15 cellular contexts compared by ENCODE assay signal in genomic region chr2:237791977-237792727, GRCh38. TPM values are rescaled to one million over a fixed set of nuclear protein-coding genes. Genes with fewer than 3 reads are reported as not detected.
A peak's percentile ranks its signal among the peaks of the same experiment; 100 is the strongest.
DNase-seq lines count a peak whose midpoint lies in the region; ATAC-seq and TF ChIP-seq lines count a peak whose summit lies in the region.
"Had no signal": no experiment of that assay in that cellular context is flagged by ENCODE, and none has a peak within 500 bp of the region (broad histone marks: within the 10 kb centered on the region; RNA-seq: fewer than 3 reads in every experiment).

No MANE protein-coding gene starts in this region.

- no peak for ATAC-seq in activated T-helper 17 cell treated with anti-CD3 and anti-CD28 coated beads, Interleukin-2, amount 50 U/mL, for 72 hours (replicated peaks)
- ATAC-seq: activated CD8-positive, alpha-beta memory T cell treated with anti-CD3 and anti-CD28 coated beads, Interleukin-2, amount 10 ng/mL, durations not matched to agents 7 days and 5 days; mucosa of descending colon had no signal

- no peak overlapping the region for H3K27ac ChIP-seq in hepatocyte
- no peak overlapping the region for H3K27ac ChIP-seq in CD8-positive, alpha-beta memory T cell (ENCODE audit: low read depth, low read length)
- H3K27ac ChIP-seq: BLaER1 treated with 17β-estradiol and CSF1 and Interleukin-3, amounts not matched to agents 10 nM and 100 nM; heart right ventricle had no signal

- no peaks in the 10 kb centered on the region for H3K27me3 Mint-ChIP-seq in activated T-helper 17 cell treated with anti-CD3 and anti-CD28 coated beads, Interleukin-2, amount 50 U/mL, for 72 hours
- H3K27me3 Mint-ChIP-seq in CD8-positive, alpha-beta memory T cell, result peaks cover 0 to 4% of the 10 kb centered on the region in 2 donors
- H3K27me3 Mint-ChIP-seq: activated CD8-positive, alpha-beta memory T cell treated with anti-CD3 and anti-CD28 coated beads, Interleukin-2, amount 10 ng/mL, durations not matched to agents 7 days and 5 days; IgD-negative memory B cell had no signal

- peak; percentile 27 for TF ChIP-seq CTCF in AG04449 (IDR thresholded peaks at IDR 0.05; ENCODE audit: insufficient read depth, low read length, missing control alignments)
- TF ChIP-seq CTCF in hepatocyte (IDR thresholded peaks at IDR 0.05; ENCODE audit: poor library complexity), result no peak

- no peak overlapping the region for H3K4me2 ChIP-seq in hepatocyte
- H3K4me2 ChIP-seq: BLaER1 treated with 17β-estradiol and CSF1 and Interleukin-3, amounts not matched to agents 10 nM and 100 nM had no signal

- peak overlapping the region; percentile 63 for H3K27ac Mint-ChIP-seq in activated T-helper 17 cell treated with anti-CD3 and anti-CD28 coated beads, Interleukin-2, amount 50 U/mL, for 72 hours
- no peak overlapping the region for H3K27ac Mint-ChIP-seq in CD8-positive, alpha-beta memory T cell
- H3K27ac Mint-ChIP-seq: activated CD8-positive, alpha-beta memory T cell treated with anti-CD3 and anti-CD28 coated beads, Interleukin-2, amount 10 ng/mL, durations not matched to agents 7 days and 5 days had no signal

- no peak overlapping the region for H3K4me3 Mint-ChIP-seq in activated T-helper 17 cell treated with anti-CD3 and anti-CD28 coated beads, Interleukin-2, amount 50 U/mL, for 72 hours
- no peak overlapping the region for H3K4me3 Mint-ChIP-seq in CD8-positive, alpha-beta memory T cell
- H3K4me3 Mint-ChIP-seq: activated CD8-positive, alpha-beta memory T cell treated with anti-CD3 and anti-CD28 coated beads, Interleukin-2, amount 10 ng/mL, durations not matched to agents 7 days and 5 days; IgD-negative memory B cell had no signal

- H3K4me1 Mint-ChIP-seq in activated T-helper 17 cell treated with anti-CD3 and anti-CD28 coated beads, Interleukin-2, amount 50 U/mL, for 72 hours, result peaks cover 10% of the 10 kb centered on the region
- peaks cover 3 to 12% (median 7%) of the 10 kb centered on the region in 3 donors for H3K4me1 Mint-ChIP-seq in CD8-positive, alpha-beta memory T cell

- no peaks in the 10 kb centered on the region for H3K4me1 ChIP-seq in hepatocyte (ENCODE audit: insufficient read depth)
- no peaks in the 10 kb centered on the region for H3K4me1 ChIP-seq in CD8-positive, alpha-beta memory T cell (ENCODE audit: insufficient read depth, low read length)
- H3K4me1 ChIP-seq: BLaER1 treated with 17β-estradiol and CSF1 and Interleukin-3, amounts not matched to agents 10 nM and 100 nM; heart right ventricle had no signal

- H2AFZ ChIP-seq in hepatocyte, result no peak overlapping the region

- no peaks in the 10 kb centered on the region for H3K9me2 ChIP-seq in hepatocyte (replicated peaks; ENCODE audit: insufficient read depth)

- H3K4me3 ChIP-seq in AG04449 (ENCODE audit: low read depth, low read length) (no peak overlapping the region), H7 (ENCODE audit: insufficient read depth, low read depth, low read length) (no peak overlapping the region), hepatocyte (no peak overlapping the region)
- no peak overlapping the region for H3K4me3 ChIP-seq in CD8-positive, alpha-beta memory T cell (ENCODE audit: low read length)
- H3K4me3 ChIP-seq: BLaER1 treated with 17β-estradiol and CSF1 and Interleukin-3, amounts not matched to agents 10 nM and 100 nM; heart right ventricle; mucosa of descending colon had no signal

- POLR2A ChIA-PET in AG04449 (lab: Yijun Ruan, JAX), result no interaction called here
- POLR2A ChIA-PET in CD8-positive, alpha-beta memory T cell (lab: Charles Lee), result no interaction called here

- WGBS in hepatocyte (ENCODE audit: low lambda C conversion rate, missing lambda C conversion rate), result 70% methylated on average over 6 of the region's 6 CpGs

- H3K9me3 Mint-ChIP-seq in activated T-helper 17 cell treated with anti-CD3 and anti-CD28 coated beads, Interleukin-2, amount 50 U/mL, for 72 hours, result no peaks in the 10 kb centered on the region
- peaks cover 0 to 5% (median 2%) of the 10 kb centered on the region in 5 donors for H3K9me3 Mint-ChIP-seq in CD8-positive, alpha-beta memory T cell

- no peaks in the 10 kb centered on the region for H3K9me3 ChIP-seq in hepatocyte (ENCODE audit: low read depth)
- H3K9me3 ChIP-seq in CD8-positive, alpha-beta memory T cell (ENCODE audit: low read length), result no peaks in the 10 kb centered on the region

- H3K79me2 ChIP-seq in hepatocyte, result no peaks in the 10 kb centered on the region

- no peaks in the 10 kb centered on the region for H4K20me1 ChIP-seq in hepatocyte (ENCODE audit: insufficient read depth, poor library complexity, severe bottlenecking)
- H4K20me1 ChIP-seq: BLaER1 treated with 17β-estradiol and CSF1 and Interleukin-3, amounts not matched to agents 10 nM and 100 nM had no signal

- CTCF ChIA-PET in AG04449 (lab: Yijun Ruan, JAX), result interaction anchor here (1.3 kb wide), 1 partner anchor 471 kb away, joined by 4 read pairs; no protein-coding TSS in a partner anchor
- CTCF ChIA-PET in CD8-positive, alpha-beta memory T cell (lab: Charles Lee), result no interaction called here

- no peak for DNase-seq in AG04449 (ENCODE audit: low read depth, low spot score)
- peak; percentile 70 for DNase-seq in H7
- peak; percentile 30 for DNase-seq in hepatocyte (ENCODE audit: low spot score)
- DNase-seq in NCI-H2196 treated with DMSO at 0.1 percent for 48 hours (lab: John Stamatoyannopoulos, UW; ENCODE audit: unreplicated experiment), result no peak
- DNase-seq in CD8-positive, alpha-beta memory T cell, result no peak
- no peak for DNase-seq in dedifferentiated amniotic fluid mesenchymal stem cell (ENCODE audit: extremely low spot score)
- DNase-seq in activated CD4-positive, alpha-beta T cell treated with anti-CD3 and anti-CD28 coated beads for 4 hours, result no peak
- DNase-seq: activated CD8-positive, alpha-beta memory T cell treated with anti-CD3 and anti-CD28 coated beads, Interleukin-2, amount 10 ng/mL, durations not matched to agents 7 days and 5 days; central memory CD4-positive, alpha-beta T cell; heart right ventricle; mucosa of descending colon; NCI-H524 had no signal

- H3K27me3 ChIP-seq in H7 (ENCODE audit: control insufficient read depth, insufficient read depth, low read length) (no peaks in the 10 kb centered on the region), hepatocyte (no peaks in the 10 kb centered on the region)
- H3K27me3 ChIP-seq in CD8-positive, alpha-beta memory T cell (ENCODE audit: insufficient read depth, low read length, poor library complexity, severe bottlenecking), result no peaks in the 10 kb centered on the region
- H3K27me3 ChIP-seq: BLaER1 treated with 17β-estradiol and CSF1 and Interleukin-3, amounts not matched to agents 10 nM and 100 nM; heart right ventricle had no signal

- H3K36me3 ChIP-seq in H7 (replicated peaks; ENCODE audit: control insufficient read depth, insufficient read depth, low read length), result no peaks in the 10 kb centered on the region
- no peaks in the 10 kb centered on the region for H3K36me3 ChIP-seq in hepatocyte (replicated peaks; ENCODE audit: insufficient read depth, low read depth)
- no peaks in the 10 kb centered on the region for H3K36me3 ChIP-seq in CD8-positive, alpha-beta memory T cell (ENCODE audit: insufficient read depth, low read length)

- peaks cover 8% of the 10 kb centered on the region for H3K36me3 Mint-ChIP-seq in activated T-helper 17 cell treated with anti-CD3 and anti-CD28 coated beads, Interleukin-2, amount 50 U/mL, for 72 hours (ENCODE audit: low read depth)
- H3K36me3 Mint-ChIP-seq in CD8-positive, alpha-beta memory T cell, result peaks cover 5 to 8% (median 7%) of the 10 kb centered on the region in 3 donors

RNA-seq across cellular contexts. Expression of gene RBM44, which starts 6.4 kb away (rescaled TPM):
- total RNA-seq in H7 (2014; rRNA removed; shearing (Covaris generic)), result 0.94 and 1.6 TPM in 2 replicates
- 1 to 10 TPM; 2.1 to 3.9 TPM for total RNA-seq in activated T-helper 17 cell treated with anti-CD3 and anti-CD28 coated beads, Interleukin-2, amount 50 U/mL, for 72 hours
- total RNA-seq in hepatocyte, result 0.40 and 0.53 TPM in 2 replicates
- 0.47 and 0.76 TPM in 2 replicates for polyA plus RNA-seq in hepatocyte
- under 1 TPM; 0.33 to 0.63 TPM for total RNA-seq in CD8-positive, alpha-beta memory T cell
- 0.07 TPM for polyA plus RNA-seq in CD8-positive, alpha-beta memory T cell

Comparison
In these comparisons a context has a peak if more than half of its experiments do, and no peak if none do; other contexts are left out.
1. DNase-seq: peak in H7 (single experiment) and hepatocyte (single experiment); none in AG04449 (single experiment), NCI-H2196 treated with DMSO at 0.1 percent for 48 hours (single experiment), CD8-positive, alpha-beta memory T cell (0 of 5), dedifferentiated amniotic fluid mesenchymal stem cell (single experiment) and activated CD4-positive, alpha-beta T cell treated with anti-CD3 and anti-CD28 coated beads for 4 hours (0 of 2).